Comparison of ENCODE assay signal across 16 cellular contexts in the genomic region with DNA sequence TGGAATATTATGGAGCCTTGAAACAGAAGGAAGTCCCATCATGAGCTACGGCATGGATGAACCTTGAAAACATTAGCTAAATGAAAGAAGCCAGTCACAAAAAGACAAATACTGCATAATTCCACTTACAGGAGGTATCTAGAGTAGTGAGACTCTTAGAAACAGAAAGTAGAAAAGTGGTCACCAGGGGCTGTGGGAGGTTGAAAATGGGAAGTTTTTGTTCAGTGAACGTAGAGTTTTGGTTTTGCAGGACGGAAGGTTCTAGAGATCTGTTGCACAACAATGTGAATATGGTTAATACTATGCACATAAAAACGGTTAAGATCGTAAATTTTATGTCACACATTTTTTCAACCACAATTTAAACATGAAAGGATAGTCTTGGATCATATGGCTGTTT. TPM values are rescaled to one million over a fixed set of nuclear protein-coding genes. Genes with fewer than 3 reads are reported as not detected.
DNase-seq lines count a peak whose midpoint lies in the region; ATAC-seq, FAIRE-seq and TF ChIP-seq lines count a peak whose summit lies in the region.
"Had no signal": no experiment of that assay in that cellular context is flagged by ENCODE, and none has a peak within 500 bp of the region (broad histone marks: within the 10 kb centered on the region; RNA-seq: fewer than 3 reads in every experiment).

No MANE protein-coding gene starts in this region.

- no peaks in the 10 kb centered on the region for H3K4me1 Mint-ChIP-seq in activated CD4-positive, alpha-beta T cell treated with anti-CD3 and anti-CD28 coated beads, Interleukin-2, amount 10 ng/mL, durations not matched to agents 24 days and 14 days
- H3K4me1 Mint-ChIP-seq: brain had no signal

- H3K9me3 Mint-ChIP-seq in activated CD4-positive, alpha-beta T cell treated with anti-CD3 and anti-CD28 coated beads, Interleukin-2, amount 10 ng/mL, durations not matched to agents 24 days and 14 days: no peaks in the 10 kb centered on the region
- H3K9me3 Mint-ChIP-seq: GM23338 had no signal

- no peak overlapping the region for H3K4me3 Mint-ChIP-seq in activated CD4-positive, alpha-beta T cell treated with anti-CD3 and anti-CD28 coated beads, Interleukin-2, amount 10 ng/mL, durations not matched to agents 24 days and 14 days
- H3K4me3 Mint-ChIP-seq: brain, GM23338, mesothelial cell of epicardium had no signal

- H3K36me3 Mint-ChIP-seq in activated CD4-positive, alpha-beta T cell treated with anti-CD3 and anti-CD28 coated beads, Interleukin-2, amount 10 ng/mL, durations not matched to agents 24 days and 14 days (ENCODE audit: low read depth): no peaks in the 10 kb centered on the region
- H3K36me3 Mint-ChIP-seq: brain, mesothelial cell of epicardium had no signal

- no peak for TF ChIP-seq CTCF in spleen (IDR thresholded peaks at IDR 0.05 in 8 of 11, conservative IDR thresholded peaks at IDR 0.05 in 3 of 11)

- no peaks in the 10 kb centered on the region for H3K36me3 ChIP-seq in spleen

- H3K27ac ChIP-seq in spleen: no peak overlapping the region
- H3K27ac ChIP-seq: RWPE1 had no signal

- 31 to 47% (median 43%) methylated on average over 5 of the region's 5 CpGs for WGBS in spleen, 5 donors

- no peaks in the 10 kb centered on the region for H3K9me3 ChIP-seq in spleen

- TF ChIP-seq POLR2A in spleen (IDR thresholded peaks at IDR 0.05): no peak

- H3K27ac Mint-ChIP-seq in activated CD4-positive, alpha-beta T cell treated with anti-CD3 and anti-CD28 coated beads, Interleukin-2, amount 10 ng/mL, durations not matched to agents 24 days and 14 days: no peak overlapping the region
- H3K27ac Mint-ChIP-seq: brain, GM23338, mesothelial cell of epicardium had no signal

- peak; percentile 91 for ATAC-seq in GM18499 (IDR thresholded peaks at IDR 0.05; ENCODE audit: insufficient read depth, unreplicated experiment)
- ATAC-seq in GM19467 (IDR thresholded peaks at IDR 0.05; ENCODE audit: unreplicated experiment): peak; percentile 92
- peak; percentile 93 for ATAC-seq in HG02885 (IDR thresholded peaks at IDR 0.05; ENCODE audit: poor library complexity, unreplicated experiment)
- ATAC-seq in HG03558 (IDR thresholded peaks at IDR 0.05; ENCODE audit: extremely low read depth, unreplicated experiment): peak; percentile 95
- ATAC-seq: GM23338 had no signal

- no peaks in the 10 kb centered on the region for H3K27me3 ChIP-seq in spleen (replicated peaks in 1 of 7)

- H3K27me3 Mint-ChIP-seq in activated CD4-positive, alpha-beta T cell treated with anti-CD3 and anti-CD28 coated beads, Interleukin-2, amount 10 ng/mL, durations not matched to agents 24 days and 14 days: no peaks in the 10 kb centered on the region
- H3K27me3 Mint-ChIP-seq: brain had no signal

- intact Hi-C loops in spleen (cut with DNase I; ENCODE audit: low total_unique reads): no loop called here
- intact Hi-C loops in activated CD4-positive, alpha-beta T cell treated with anti-CD3 and anti-CD28 coated beads, Interleukin-2, amount 10 ng/mL, durations not matched to agents 24 days and 14 days (cut with micrococcal nuclease): no loop called here

- no peak overlapping the region for H3K4me3 ChIP-seq in spleen
- H3K4me3 ChIP-seq: GM23338 had no signal

- FAIRE-seq in frontal cortex (lab: Jason Lieb, UNC): no peak

- DNase-seq in frontal cortex (ENCODE audit: low spot score in 2 of 2) (no peak), kidney tubule cell (ENCODE audit: low spot score) (no peak), spleen (no peak)
- no peak for DNase-seq in activated CD4-positive, alpha-beta T cell treated with anti-CD3 and anti-CD28 coated beads, Interleukin-2, amount 10 ng/mL, durations not matched to agents 24 days and 14 days
- DNase-seq: activated T-cell treated with anti-CD3 and anti-CD28 coated beads, Interleukin-2, amount 50 U/mL, for 1 hour; DND-41; retina had no signal

- H3K4me1 ChIP-seq in spleen: no peaks in the 10 kb centered on the region

RNA-seq across cellular contexts. Expression of gene SLC10A2, which starts 11.9 kb away (rescaled TPM):
- total RNA-seq in frontal cortex (under 0.01 TPM), spleen (not detected)
- polyA plus RNA-seq in spleen: not detected
- total RNA-seq in activated CD4-positive, alpha-beta T cell treated with anti-CD3 and anti-CD28 coated beads, Interleukin-2, amount 10 ng/mL, durations not matched to agents 24 days and 14 days: not detected in 2 replicates
- total RNA-seq: GM23338, mesothelial cell of epicardium, urinary bladder had no signal
- polyA plus RNA-seq: GM23338, urinary bladder had no signal
